Comparison of ENCODE assay signal across 1 cellular context in genomic region chr1:205749826-205750682, GRCh38.
TF ChIP-seq lines count a peak whose summit lies in the region.

A gene with protein sequence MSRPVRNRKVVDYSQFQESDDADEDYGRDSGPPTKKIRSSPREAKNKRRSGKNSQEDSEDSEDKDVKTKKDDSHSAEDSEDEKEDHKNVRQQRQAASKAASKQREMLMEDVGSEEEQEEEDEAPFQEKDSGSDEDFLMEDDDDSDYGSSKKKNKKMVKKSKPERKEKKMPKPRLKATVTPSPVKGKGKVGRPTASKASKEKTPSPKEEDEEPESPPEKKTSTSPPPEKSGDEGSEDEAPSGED (minus strand): TSS chr1:205750182. CDS start chr1:205749973, 209 bp downstream.

TF ChIP-seq in K562, 482 proteins besides CTCF, POLR2A, EP300 and RAD21 (continued from another document and continues in another):
- TF ChIP-seq ZBTB34 (CRISPR knock-in tag; IDR thresholded peaks at IDR 0.05) (no peak), ZNF282 (CRISPR knock-in tag; IDR thresholded peaks at IDR 0.05) (no peak), PHB2 (IDR thresholded peaks at IDR 0.05; ENCODE audit: low read depth) (no peak), KLF1 (tag; IDR thresholded peaks at IDR 0.05) (0 out of 2 replicates have a peak, but pooled peaks have one; percentile 32), NR4A1 (CRISPR knock-in tag; IDR thresholded peaks at IDR 0.05) (no peak), NR4A1 (tag; IDR thresholded peaks at IDR 0.05) (0 out of 2 replicates have a peak, but pooled peaks have one; percentile 70), RBM14 (IDR thresholded peaks at IDR 0.05; ENCODE audit: borderline replicate concordance, insufficient read depth, low read depth, low read length) (no peak), PRMT5 (CRISPR knock-in tag; IDR thresholded peaks at IDR 0.05) (no peak), ZNF316 (IDR thresholded peaks at IDR 0.05) (no peak), ZBTB8A (IDR thresholded peaks at IDR 0.05; ENCODE audit: partially characterized antibody) (no peak), RUNX1 (IDR thresholded peaks at IDR 0.05; ENCODE audit: low read depth) (no peak), ZNF507 (tag; conservative IDR thresholded peaks at IDR 0.05) (no peak), ZNF224 (CRISPR knock-in tag; IDR thresholded peaks at IDR 0.05) (no peak), ZNF583 (CRISPR knock-in tag; IDR thresholded peaks at IDR 0.05) (0 out of 2 replicates have a peak, but pooled peaks have one; percentile 36), BCL6 (CRISPR knock-in tag; IDR thresholded peaks at IDR 0.05) (no peak), SMAD3 (CRISPR knock-in tag; conservative IDR thresholded peaks at IDR 0.05) (peak; percentile 68; the same call in 1 of the 2 replicates), HIVEP1 (CRISPR knock-in tag; IDR thresholded peaks at IDR 0.05) (peak; percentile 28; the same call in 1 of the 2 replicates), NFIC (IDR thresholded peaks at IDR 0.05) (peak; percentile 89), PTTG1 (tag; IDR thresholded peaks at IDR 0.05; ENCODE audit: low read depth) (no peak), KHSRP (IDR thresholded peaks at IDR 0.05) (no peak), CBX5 (IDR thresholded peaks at IDR 0.05; ENCODE audit: borderline replicate concordance, low read depth) (no peak), ZNF143 (CRISPR knock-in tag; IDR thresholded peaks at IDR 0.05) (no peak), CCAR2 (IDR thresholded peaks at IDR 0.05; ENCODE audit: low read depth, low read length) (no peak), RBFOX2 (IDR thresholded peaks at IDR 0.05; ENCODE audit: low read depth, low read length) (peak; percentile 95), ZNF263 (CRISPR knock-in tag; IDR thresholded peaks at IDR 0.05; ENCODE audit: borderline replicate concordance) (0 out of 2 replicates have a peak, but pooled peaks have one; percentile 48), NUFIP1 (IDR thresholded peaks at IDR 0.05; ENCODE audit: partially characterized antibody) (peak; percentile 41), STAT5A (IDR thresholded peaks at IDR 0.05; ENCODE audit: borderline replicate concordance, low read length) (no peak; the same call in 1 of the 2 replicates), ZNF354B (CRISPR knock-in tag; IDR thresholded peaks at IDR 0.05) (no peak), SMARCB1 (IDR thresholded peaks at IDR 0.05; ENCODE audit: insufficient read length, low read depth) (no peak), TBP (optimal IDR thresholded peaks at IDR 0.05; ENCODE audit: low read depth, low read length) (peak; percentile 90), HNRNPH1 (optimal IDR thresholded peaks at IDR 0.05; ENCODE audit: low read depth, low read length) (no peak), FOXK1 (CRISPR knock-in tag; IDR thresholded peaks at IDR 0.05; ENCODE audit: borderline replicate concordance) (0 out of 2 replicates have a peak, but pooled peaks have one; percentile 13), MEF2A (IDR thresholded peaks at IDR 0.05; ENCODE audit: control insufficient read depth, low read depth, low read length) (no peak), CAMTA2 (CRISPR knock-in tag; conservative IDR thresholded peaks at IDR 0.05) (no peak), BRF1 (IDR thresholded peaks at IDR 0.05; ENCODE audit: borderline replicate concordance, extremely low read depth, insufficient read length) (no peak), NCOA1 (IDR thresholded peaks at IDR 0.05; ENCODE audit: low read depth) (no peak), ILF3 (IDR thresholded peaks at IDR 0.05; ENCODE audit: borderline replicate concordance) (no peak; the same call in 1 of the 2 replicates), POLR3G (IDR thresholded peaks at IDR 0.05; ENCODE audit: extremely low read depth, insufficient read length, insufficient replicate concordance) (no peak), DNMT1 (IDR thresholded peaks at IDR 0.05) (0 out of 2 replicates have a peak, but pooled peaks have one; percentile 77), NCOA4 (IDR thresholded peaks at IDR 0.05; ENCODE audit: partially characterized antibody) (no peak), NR2C1 (IDR thresholded peaks at IDR 0.05) (peak; percentile 88), NR2C1 (tag; IDR thresholded peaks at IDR 0.05) (peak; percentile 92), NKRF (IDR thresholded peaks at IDR 0.05; ENCODE audit: borderline replicate concordance) (no peak), ARID2 (IDR thresholded peaks at IDR 0.05) (no peak), DDX20 (tag; IDR thresholded peaks at IDR 0.05; ENCODE audit: low read depth) (no peak), ZNF512 (tag; IDR thresholded peaks at IDR 0.05) (no peak), SIN3B (IDR thresholded peaks at IDR 0.05; ENCODE audit: low read depth) (0 out of 2 replicates have a peak, but pooled peaks have one; percentile 63), MECOM (CRISPR knock-in tag; IDR thresholded peaks at IDR 0.05) (no peak), STAG1 (CRISPR knock-in tag; IDR thresholded peaks at IDR 0.05; ENCODE audit: borderline replicate concordance) (no peak), ZNF217 (CRISPR knock-in tag; IDR thresholded peaks at IDR 0.05) (no peak), U2AF2 (optimal IDR thresholded peaks at IDR 0.05; ENCODE audit: low read depth, low read length) (no peak), NONO (IDR thresholded peaks at IDR 0.05; ENCODE audit: low read depth in 2 of 2, low read length in 1 of 2) (no peak; a peak in 1 of 4 replicates), TEAD2 (tag; IDR thresholded peaks at IDR 0.05) (peak; percentile 47)
- TF ChIP-seq, protein P1, sequence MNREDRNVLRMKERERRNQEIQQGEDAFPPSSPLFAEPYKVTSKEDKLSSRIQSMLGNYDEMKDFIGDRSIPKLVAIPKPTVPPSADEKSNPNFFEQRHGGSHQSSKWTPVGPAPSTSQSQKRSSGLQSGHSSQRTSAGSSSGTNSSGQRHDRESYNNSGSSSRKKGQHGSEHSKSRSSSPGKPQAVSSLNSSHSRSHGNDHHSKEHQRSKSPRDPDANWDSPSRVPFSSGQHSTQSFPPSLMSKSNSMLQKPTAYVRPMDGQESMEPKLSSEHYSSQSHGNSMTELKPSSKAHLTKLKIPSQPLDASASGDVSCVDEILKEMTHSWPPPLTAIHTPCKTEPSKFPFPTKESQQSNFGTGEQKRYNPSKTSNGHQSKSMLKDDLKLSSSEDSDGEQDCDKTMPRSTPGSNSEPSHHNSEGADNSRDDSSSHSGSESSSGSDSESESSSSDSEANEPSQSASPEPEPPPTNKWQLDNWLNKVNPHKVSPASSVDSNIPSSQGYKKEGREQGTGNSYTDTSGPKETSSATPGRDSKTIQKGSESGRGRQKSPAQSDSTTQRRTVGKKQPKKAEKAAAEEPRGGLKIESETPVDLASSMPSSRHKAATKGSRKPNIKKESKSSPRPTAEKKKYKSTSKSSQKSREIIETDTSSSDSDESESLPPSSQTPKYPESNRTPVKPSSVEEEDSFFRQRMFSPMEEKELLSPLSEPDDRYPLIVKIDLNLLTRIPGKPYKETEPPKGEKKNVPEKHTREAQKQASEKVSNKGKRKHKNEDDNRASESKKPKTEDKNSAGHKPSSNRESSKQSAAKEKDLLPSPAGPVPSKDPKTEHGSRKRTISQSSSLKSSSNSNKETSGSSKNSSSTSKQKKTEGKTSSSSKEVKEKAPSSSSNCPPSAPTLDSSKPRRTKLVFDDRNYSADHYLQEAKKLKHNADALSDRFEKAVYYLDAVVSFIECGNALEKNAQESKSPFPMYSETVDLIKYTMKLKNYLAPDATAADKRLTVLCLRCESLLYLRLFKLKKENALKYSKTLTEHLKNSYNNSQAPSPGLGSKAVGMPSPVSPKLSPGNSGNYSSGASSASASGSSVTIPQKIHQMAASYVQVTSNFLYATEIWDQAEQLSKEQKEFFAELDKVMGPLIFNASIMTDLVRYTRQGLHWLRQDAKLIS (CRISPR knock-in tag; IDR thresholded peaks at IDR 0.05): no peak; the same call in 1 of the 2 replicates
- TF ChIP-seq, protein P2, sequence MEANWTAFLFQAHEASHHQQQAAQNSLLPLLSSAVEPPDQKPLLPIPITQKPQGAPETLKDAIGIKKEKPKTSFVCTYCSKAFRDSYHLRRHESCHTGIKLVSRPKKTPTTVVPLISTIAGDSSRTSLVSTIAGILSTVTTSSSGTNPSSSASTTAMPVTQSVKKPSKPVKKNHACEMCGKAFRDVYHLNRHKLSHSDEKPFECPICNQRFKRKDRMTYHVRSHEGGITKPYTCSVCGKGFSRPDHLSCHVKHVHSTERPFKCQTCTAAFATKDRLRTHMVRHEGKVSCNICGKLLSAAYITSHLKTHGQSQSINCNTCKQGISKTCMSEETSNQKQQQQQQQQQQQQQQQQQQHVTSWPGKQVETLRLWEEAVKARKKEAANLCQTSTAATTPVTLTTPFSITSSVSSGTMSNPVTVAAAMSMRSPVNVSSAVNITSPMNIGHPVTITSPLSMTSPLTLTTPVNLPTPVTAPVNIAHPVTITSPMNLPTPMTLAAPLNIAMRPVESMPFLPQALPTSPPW (CRISPR knock-in tag; IDR thresholded peaks at IDR 0.05): peak; percentile 89; the same call in 1 of the 2 replicates
- TF ChIP-seq, protein P3, sequence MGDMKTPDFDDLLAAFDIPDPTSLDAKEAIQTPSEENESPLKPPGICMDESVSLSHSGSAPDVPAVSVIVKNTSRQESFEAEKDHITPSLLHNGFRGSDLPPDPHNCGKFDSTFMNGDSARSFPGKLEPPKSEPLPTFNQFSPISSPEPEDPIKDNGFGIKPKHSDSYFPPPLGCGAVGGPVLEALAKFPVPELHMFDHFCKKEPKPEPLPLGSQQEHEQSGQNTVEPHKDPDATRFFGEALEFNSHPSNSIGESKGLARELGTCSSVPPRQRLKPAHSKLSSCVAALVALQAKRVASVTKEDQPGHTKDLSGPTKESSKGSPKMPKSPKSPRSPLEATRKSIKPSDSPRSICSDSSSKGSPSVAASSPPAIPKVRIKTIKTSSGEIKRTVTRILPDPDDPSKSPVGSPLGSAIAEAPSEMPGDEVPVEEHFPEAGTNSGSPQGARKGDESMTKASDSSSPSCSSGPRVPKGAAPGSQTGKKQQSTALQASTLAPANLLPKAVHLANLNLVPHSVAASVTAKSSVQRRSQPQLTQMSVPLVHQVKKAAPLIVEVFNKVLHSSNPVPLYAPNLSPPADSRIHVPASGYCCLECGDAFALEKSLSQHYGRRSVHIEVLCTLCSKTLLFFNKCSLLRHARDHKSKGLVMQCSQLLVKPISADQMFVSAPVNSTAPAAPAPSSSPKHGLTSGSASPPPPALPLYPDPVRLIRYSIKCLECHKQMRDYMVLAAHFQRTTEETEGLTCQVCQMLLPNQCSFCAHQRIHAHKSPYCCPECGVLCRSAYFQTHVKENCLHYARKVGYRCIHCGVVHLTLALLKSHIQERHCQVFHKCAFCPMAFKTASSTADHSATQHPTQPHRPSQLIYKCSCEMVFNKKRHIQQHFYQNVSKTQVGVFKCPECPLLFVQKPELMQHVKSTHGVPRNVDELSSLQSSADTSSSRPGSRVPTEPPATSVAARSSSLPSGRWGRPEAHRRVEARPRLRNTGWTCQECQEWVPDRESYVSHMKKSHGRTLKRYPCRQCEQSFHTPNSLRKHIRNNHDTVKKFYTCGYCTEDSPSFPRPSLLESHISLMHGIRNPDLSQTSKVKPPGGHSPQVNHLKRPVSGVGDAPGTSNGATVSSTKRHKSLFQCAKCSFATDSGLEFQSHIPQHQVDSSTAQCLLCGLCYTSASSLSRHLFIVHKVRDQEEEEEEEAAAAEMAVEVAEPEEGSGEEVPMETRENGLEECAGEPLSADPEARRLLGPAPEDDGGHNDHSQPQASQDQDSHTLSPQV (IDR thresholded peaks at IDR 0.05): peak; percentile 94; the same call in 1 of the 2 replicates
